ENCODE assay signal across 2 cellular contexts in genomic region chr7:896346-897075, GRCh38.
A peak's percentile ranks its signal among the peaks of the same experiment; 100 is the strongest.
TF ChIP-seq lines count a peak whose summit lies in the region.

No MANE protein-coding gene starts in this region.

TF ChIP-seq in HEK293, 187 proteins besides CTCF, POLR2A, EP300 and RAD21:
- TF ChIP-seq BCL11B (tag by site-specific recombination; IDR thresholded peaks at IDR 0.05; ENCODE audit: low read depth): no peak
- TF ChIP-seq REST (tag by site-specific recombination; IDR thresholded peaks at IDR 0.05): peak; percentile 67

TF ChIP-seq in H1, 55 proteins besides CTCF, POLR2A, EP300 and RAD21:
- TF ChIP-seq RNF2 (IDR thresholded peaks at IDR 0.05; ENCODE audit: borderline replicate concordance, low read depth, low read length, missing control alignments, poor library complexity, severe bottlenecking) (no peak), USF2 (IDR thresholded peaks at IDR 0.05; ENCODE audit: low read length) (no peak), SUZ12 (IDR thresholded peaks at IDR 0.05; ENCODE audit: low read length) (no peak), KDM1A (IDR thresholded peaks at IDR 0.05; ENCODE audit: borderline replicate concordance, low read length) (no peak), GABPA (IDR thresholded peaks at IDR 0.05; ENCODE audit: borderline replicate concordance, insufficient read depth, low read length) (0 out of 2 replicates have a peak, but pooled peaks have one; percentile 22)
